In the genomic region with DNA sequence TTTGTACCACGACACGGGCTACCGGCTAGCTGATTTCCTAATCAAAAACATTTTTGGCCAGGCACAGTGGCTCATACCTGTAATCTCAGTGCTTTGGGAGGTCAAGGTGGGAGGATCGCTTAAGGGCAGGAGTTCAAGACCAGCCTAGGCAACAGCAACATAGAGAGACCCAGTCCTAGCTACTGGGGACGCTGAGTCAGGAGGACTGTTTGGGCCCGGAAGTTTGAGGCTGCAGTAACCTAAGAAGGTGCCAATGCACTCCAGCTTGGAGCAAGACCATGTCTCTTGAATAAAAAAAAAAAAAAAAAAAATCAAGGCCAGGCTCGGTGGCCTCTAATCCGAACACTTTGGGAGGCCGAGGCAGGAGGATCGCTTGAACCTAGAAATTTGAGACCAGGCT, we compare ENCODE assay signal across 19 cellular contexts.
"Had no signal": no experiment of that assay in that cellular context is flagged by ENCODE, and none has a peak within 500 bp of the region (broad histone marks: within the 10 kb centered on the region; RNA-seq: fewer than 3 reads in every experiment).

No MANE protein-coding gene starts in this region.

- H3K27me3 ChIP-seq: adrenal gland, colonic mucosa, dorsolateral prefrontal cortex, SJCRH30, spleen, thyroid gland had no signal

- H3K36me3 ChIP-seq: adrenal gland, colonic mucosa, SJCRH30, thyroid gland had no signal

- H3K9me3 ChIP-seq: adrenal gland, colonic mucosa, SJCRH30, spleen, thyroid gland had no signal

- H3K9me3 Mint-ChIP-seq: activated CD8-positive, alpha-beta T cell treated with anti-CD3 and anti-CD28 coated beads for 36 hours; activated naive CD4-positive, alpha-beta T cell treated with anti-CD3 and anti-CD28 coated beads, Interleukin-2, amount 50 U/mL, for 24 hours; effector memory CD8-positive, alpha-beta T cell; T-cell; T-helper 2 cell treated with Interferon-gamma antibody and Interleukin-4, amounts not matched to agents 5 μg/mL and 100 μg/mL, for 36 hours had no signal

- H3K36me3 Mint-ChIP-seq: activated naive CD4-positive, alpha-beta T cell treated with anti-CD3 and anti-CD28 coated beads, Interleukin-2, amount 50 U/mL, for 24 hours had no signal

- ATAC-seq: activated CD8-positive, alpha-beta T cell treated with anti-CD3 and anti-CD28 coated beads for 36 hours; effector memory CD8-positive, alpha-beta T cell; T-cell had no signal

- DNase-seq: activated CD8-positive, alpha-beta T cell treated with anti-CD3 and anti-CD28 coated beads for 36 hours; activated gamma-delta T cell treated with Interleukin-2 at 50 U/mL for 16 hours; adrenal gland; dorsolateral prefrontal cortex; effector memory CD8-positive, alpha-beta T cell; head of caudate nucleus; islet precursor cell; nephron progenitor cell; nucleus accumbens; SJCRH30; spleen; stimulated activated CD4-positive, alpha-beta T cell treated with anti-CD3 and anti-CD28 coated beads, Interleukin-4, amount 100 ng/mL, for 24 hours; stimulated activated naive CD4-positive, alpha-beta T cell treated with Interleukin-2 at 50 U/mL for 16 hours; substantia nigra; T-cell had no signal

- H3K27ac Mint-ChIP-seq: activated CD8-positive, alpha-beta T cell treated with anti-CD3 and anti-CD28 coated beads for 36 hours; activated naive CD4-positive, alpha-beta T cell treated with anti-CD3 and anti-CD28 coated beads, Interleukin-2, amount 50 U/mL, for 24 hours; effector memory CD8-positive, alpha-beta T cell; T-cell; T-helper 2 cell treated with Interferon-gamma antibody and Interleukin-4, amounts not matched to agents 5 μg/mL and 100 μg/mL, for 36 hours had no signal

- H3K27me3 Mint-ChIP-seq: activated CD8-positive, alpha-beta T cell treated with anti-CD3 and anti-CD28 coated beads for 36 hours; activated naive CD4-positive, alpha-beta T cell treated with anti-CD3 and anti-CD28 coated beads, Interleukin-2, amount 50 U/mL, for 24 hours; effector memory CD8-positive, alpha-beta T cell; T-cell had no signal

- H3K4me3 ChIP-seq: adrenal gland, colonic mucosa, SJCRH30, spleen, thyroid gland had no signal

- H3K4me3 Mint-ChIP-seq: activated CD8-positive, alpha-beta T cell treated with anti-CD3 and anti-CD28 coated beads for 36 hours; activated naive CD4-positive, alpha-beta T cell treated with anti-CD3 and anti-CD28 coated beads, Interleukin-2, amount 50 U/mL, for 24 hours; effector memory CD8-positive, alpha-beta T cell; nephron progenitor cell; T-cell; T-helper 2 cell treated with Interferon-gamma antibody and Interleukin-4, amounts not matched to agents 5 μg/mL and 100 μg/mL, for 36 hours had no signal

- H3K4me1 ChIP-seq: SJCRH30 had no signal

- H3K27ac ChIP-seq: colonic mucosa, SJCRH30, spleen, thyroid gland had no signal
